Comparison of ENCODE assay signal across 8 cellular contexts in the genomic region with DNA sequence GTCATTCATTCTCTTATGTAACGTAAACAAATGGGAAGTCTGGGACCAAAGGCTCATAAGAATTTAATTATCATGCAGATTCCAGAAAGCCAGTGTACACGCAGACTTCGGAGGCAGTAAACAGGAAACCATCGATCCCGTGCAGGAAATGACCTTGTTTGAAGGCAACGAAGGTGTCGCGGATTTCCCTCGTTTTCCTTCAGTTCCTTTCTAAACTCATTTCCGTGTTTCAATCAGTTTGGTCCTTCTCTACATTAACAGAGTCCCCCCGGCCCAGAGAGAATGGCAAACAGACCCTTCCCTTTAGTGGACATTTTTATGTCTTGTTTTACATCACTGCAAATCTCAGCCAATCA. TPM values are rescaled to one million over a fixed set of nuclear protein-coding genes. Genes with fewer than 3 reads are reported as not detected.
DNase-seq lines count a peak whose midpoint lies in the region; ATAC-seq, FAIRE-seq and TF ChIP-seq lines count a peak whose summit lies in the region.

No MANE protein-coding gene starts in this region.

- H3K4me1 ChIP-seq in H1 (replicated peaks in 1 of 4; ENCODE audit: control insufficient read depth in 3 of 4, insufficient read depth in 4 of 4, low read length in 3 of 4), result peaks cover 0 to 2% (median 0%) of the 10 kb centered on the region in 4 experiments; a peak in 2 of 7 replicates
- H3K4me1 ChIP-seq in naive thymus-derived CD4-positive, alpha-beta T cell (ENCODE audit: control insufficient read depth in 2 of 2, insufficient read depth in 2 of 2, low read length in 2 of 2), result peaks cover 5 to 8% of the 10 kb centered on the region in 2 donors

- H3K27me3 ChIP-seq in H1 (replicated peaks in 1 of 4; ENCODE audit: control insufficient read depth in 3 of 4, extremely low read depth in 1 of 4, insufficient read depth in 3 of 4, low read length in 3 of 4), result no peaks in the 10 kb centered on the region
- no peaks in the 10 kb centered on the region for H3K27me3 ChIP-seq in naive thymus-derived CD4-positive, alpha-beta T cell (ENCODE audit: control insufficient read depth in 2 of 2, insufficient read depth in 2 of 2, low read length in 2 of 2)

- peaks cover 9% of the 10 kb centered on the region; the same call in 1 of the 2 replicates for H3K23me2 ChIP-seq in H1 (ENCODE audit: low read depth, low read length)

- peak overlapping the region; percentile 89 to 100 (median 96) for H3K4me3 Mint-ChIP-seq in naive thymus-derived CD4-positive, alpha-beta T cell

- no peak overlapping the region for H4K8ac ChIP-seq in H1 (ENCODE audit: extremely low read depth, insufficient read depth, low read length)

- H3K14ac ChIP-seq in H1 (ENCODE audit: insufficient read length), result no peak overlapping the region

- peaks cover 4 to 34% (median 13%) of the 10 kb centered on the region in 7 donors for H3K4me1 Mint-ChIP-seq in naive thymus-derived CD4-positive, alpha-beta T cell

- no peak overlapping the region for H3K56ac ChIP-seq in H1 (replicated peaks; ENCODE audit: insufficient read length, low read depth, low read length)

- no peak overlapping the region for H3K23ac ChIP-seq in H1 (ENCODE audit: insufficient read length)

- H3K18ac ChIP-seq in H1 (ENCODE audit: extremely low read depth, low read length), result peak overlapping the region; percentile 26

- peak overlapping the region in 3 of 4 experiments; percentile 53 to 82 (median 60); a peak in 6 of 7 replicates for H3K9ac ChIP-seq in H1 (replicated peaks in 1 of 4; ENCODE audit: extremely low read depth in 1 of 4, low read depth in 3 of 4, low read length in 3 of 4)

- H4K20me1 ChIP-seq in H1 (replicated peaks in 1 of 2; ENCODE audit: control insufficient read depth in 1 of 2, insufficient read depth in 2 of 2, low read length in 2 of 2), result no peaks in the 10 kb centered on the region

- 0 out of 3 replicates have a peak, but pooled peaks of 1 of the 2 experiments have one; percentile 16 for TF ChIP-seq EP300 in H1 (IDR thresholded peaks at IDR 0.05; ENCODE audit: borderline replicate concordance in 1 of 2, low read depth in 2 of 2, low read length in 2 of 2)

- H3K79me2 ChIP-seq in H1 (ENCODE audit: control insufficient read depth in 1 of 2, insufficient read depth in 2 of 2, low read length in 2 of 2), result no peaks in the 10 kb centered on the region

- no peak overlapping the region for H2AK5ac ChIP-seq in H1 (ENCODE audit: low read depth, low read length)

- peak overlapping the region; percentile 73 to 90 for H3K4me2 ChIP-seq in H1 (ENCODE audit: insufficient read depth in 1 of 2, low read depth in 2 of 2, low read length in 2 of 2)

- H3K4ac ChIP-seq in H1 (replicated peaks; ENCODE audit: insufficient read length, low read depth, low read length), result peak overlapping the region; percentile 3

- H3K4me3 ChIP-seq in NB4 (ENCODE audit: low read depth, low read length), result peak overlapping the region; percentile 75
- H3K4me3 ChIP-seq in H1 (ENCODE audit: extremely low read depth in 1 of 4, insufficient read depth in 2 of 4, low read depth in 3 of 4, low read length in 4 of 4), result peak overlapping the region; percentile 54 to 76 (median 62)
- peak overlapping the region; percentile 79 for H3K4me3 ChIP-seq in naive thymus-derived CD4-positive, alpha-beta T cell (ENCODE audit: low read length)

- H4K5ac ChIP-seq in H1 (ENCODE audit: insufficient read length, low read depth, low read length), result peak overlapping the region; percentile 85

- DNase-seq in H54 (ENCODE audit: insufficient read length, low spot score) (no peak), NB4 (ENCODE audit: low read depth) (no peak), H1 (ENCODE audit: low read depth in 1 of 2, low spot score in 2 of 2) (no peak), NCI-H2081 (lab: John Stamatoyannopoulos, UW) (no peak), superior temporal gyrus (ENCODE audit: extremely low spot score) (no peak), ecto neural progenitor cell (ENCODE audit: low spot score) (no peak)
- no peak for DNase-seq in naive thymus-derived CD4-positive, alpha-beta T cell

- H2BK5ac ChIP-seq in H1 (ENCODE audit: low read depth, low read length), result peak overlapping the region; percentile 87

- intact Hi-C loops in naive thymus-derived CD4-positive, alpha-beta T cell (cut with micrococcal nuclease), result loop anchor here (1.0 to 5.0 kb wide), 14 partner anchors 8 to 1534 kb away; a partner anchor contains a TSS

- H2BK15ac ChIP-seq in H1 (ENCODE audit: low read length), result no peak overlapping the region

- FAIRE-seq in H54 (lab: Jason Lieb, UNC), result peak; percentile 99
- FAIRE-seq in H1 (lab: Jason Lieb, UNC), result no peak

- H2BK20ac ChIP-seq in H1 (ENCODE audit: low read length), result no peak overlapping the region

- CTCF ChIA-PET in H1 (lab: Charles Lee; ENCODE audit: partially characterized antibody), result no interaction called here
- CTCF ChIA-PET in naive thymus-derived CD4-positive, alpha-beta T cell (lab: Charles Lee), result interaction anchor here (1.6 to 3.0 kb wide), 2 partner anchors 9 to 93 kb away, joined by 4 to 10 read pairs; no protein-coding TSS in a partner anchor

- peak overlapping the region; percentile 96 to 100 (median 99) for H3K27ac Mint-ChIP-seq in naive thymus-derived CD4-positive, alpha-beta T cell

- TF ChIP-seq POLR2A in H54 (IDR thresholded peaks at IDR 0.05; ENCODE audit: low read depth, low read length), result no peak
- TF ChIP-seq POLR2A in NB4 (IDR thresholded peaks at IDR 0.05; ENCODE audit: extremely low read depth, insufficient read length), result peak; percentile 22
- peak in 1 of 2 experiments; percentile 76; a peak in 1 of 3 replicates for TF ChIP-seq POLR2A in H1 (IDR thresholded peaks at IDR 0.05; ENCODE audit: control extremely low read depth in 1 of 2, low read depth in 2 of 2, low read length in 2 of 2)

- WGBS in H1 (ENCODE audit: extremely low coverage in 1 of 2, insufficient coverage in 1 of 2, insufficient read length in 1 of 2, insufficient replicate concordance in 2 of 2, low coverage in 1 of 2, low lambda C conversion rate in 2 of 2, missing lambda C conversion rate in 1 of 2), 2 experiments, result 3% methylated on average over 11 of the region's 11 CpGs; no CpG with 5 or more reads in 1 of the 2 experiments

- no peak overlapping the region for H2BK120ac ChIP-seq in H1 (replicated peaks; ENCODE audit: low read depth, low read length)

- H3K27me3 Mint-ChIP-seq in naive thymus-derived CD4-positive, alpha-beta T cell, result peaks cover 0 to 3% (median 0%) of the 10 kb centered on the region in 5 donors

- TF ChIP-seq RAD21 in H1 (IDR thresholded peaks at IDR 0.05 in 1 of 2, conservative IDR thresholded peaks at IDR 0.05 in 1 of 2; ENCODE audit: low read depth in 2 of 2, low read length in 2 of 2), result no peak

- H4K91ac ChIP-seq in H1 (replicated peaks; ENCODE audit: insufficient read length, low read length), result no peak overlapping the region

- peak overlapping the region; percentile 96 for H3K27ac ChIP-seq in H1 (ENCODE audit: low read depth, low read length)
- peak overlapping the region; percentile 99 for H3K27ac ChIP-seq in naive thymus-derived CD4-positive, alpha-beta T cell (ENCODE audit: low read depth, low read length)

- peak; percentile 31 for ATAC-seq in GM18498 (IDR thresholded peaks at IDR 0.05; ENCODE audit: unreplicated experiment)
- peak; percentile 29 for ATAC-seq in naive thymus-derived CD4-positive, alpha-beta T cell

- TF ChIP-seq CTCF in NB4 (IDR thresholded peaks at IDR 0.05; ENCODE audit: low read depth, low read length) (no peak), H1 (IDR thresholded peaks at IDR 0.05; ENCODE audit: control extremely low read depth in 1 of 3, insufficient read depth in 1 of 3, low read depth in 1 of 3, low read length in 3 of 3) (no peak)

- POLR2A ChIA-PET in H1 (lab: Charles Lee; ENCODE audit: partially characterized antibody), result interaction anchor here (1.0 kb wide), 2 partner anchors 13 to 53 kb away, joined by 3 to 4 read pairs; no protein-coding TSS in a partner anchor
- POLR2A ChIA-PET in naive thymus-derived CD4-positive, alpha-beta T cell (lab: Charles Lee), result interaction anchor here (0.7 to 1.6 kb wide), 7 partner anchors 12 to 101 kb away, joined by 3 to 8 read pairs (median 3); a partner anchor contains a TSS

- H3K9me3 Mint-ChIP-seq in naive thymus-derived CD4-positive, alpha-beta T cell, result peaks cover 0 to 9% (median 0%) of the 10 kb centered on the region in 11 donors

- H3K9me3 ChIP-seq in H1 (ENCODE audit: insufficient read depth in 2 of 2, low read depth in 1 of 2, low read length in 1 of 2), result no peaks in the 10 kb centered on the region
- H3K9me3 ChIP-seq in naive thymus-derived CD4-positive, alpha-beta T cell (ENCODE audit: control insufficient read depth in 2 of 3, low read length in 3 of 3), result no peaks in the 10 kb centered on the region

- peaks cover 0 to 9% (median 0%) of the 10 kb centered on the region in 5 donors for H3K36me3 Mint-ChIP-seq in naive thymus-derived CD4-positive, alpha-beta T cell

- peak overlapping the region; percentile 96; the same call in 1 of the 2 replicates for H2AFZ ChIP-seq in H1 (ENCODE audit: low read length)

- peak overlapping the region; percentile 31; the same call in 1 of the 2 replicates for H2BK12ac ChIP-seq in H1 (ENCODE audit: low read depth, low read length)

- no peaks in the 10 kb centered on the region for H3K36me3 ChIP-seq in H1 (ENCODE audit: control insufficient read depth in 2 of 4, insufficient read depth in 4 of 4, low read length in 3 of 4)
- H3K36me3 ChIP-seq in naive thymus-derived CD4-positive, alpha-beta T cell (ENCODE audit: control insufficient read depth in 2 of 3, insufficient read depth in 3 of 3, low read length in 3 of 3), result peaks cover 0 to 3% (median 0%) of the 10 kb centered on the region in 3 experiments

- no peaks in the 10 kb centered on the region for H3K79me1 ChIP-seq in H1 (ENCODE audit: low read depth, low read length)

RNA-seq across cellular contexts. Expression of a gene that starts 6.3 kb away (rescaled TPM):
- total RNA-seq in H1 (2021; fragmentation: NEBNext Ultra II Directional; extraction: Animal tissue kit (Norgen Biotek cat#: 25700)), result 8.2 and 9.3 TPM in 2 replicates
- 4.2 and 6.2 TPM in 2 replicates for polyA plus RNA-seq in H1 (2011; rRNA removed)
- 4.1 TPM for polyA plus RNA-seq in H1 (2011; cell fraction: cytosol; rRNA removed)
- 9.7 TPM for polyA plus RNA-seq in H1 (2011; cell fraction: nucleus; rRNA removed)
- polyA plus RNA-seq in H1 (2012, experiment 1 of 2), result 4.9 to 7.1 TPM (median 6.2 TPM) in 4 replicates
- 4.4 TPM for polyA plus RNA-seq in H1 (2012, experiment 2 of 2)
- polyA plus RNA-seq in H1 (2013, experiment 1 of 2), result 5.9 TPM
- 5.7 TPM for polyA plus RNA-seq in H1 (2013, experiment 2 of 2)
- 4.6 and 7.8 TPM in 2 replicates for polyA minus RNA-seq in H1 (2011; rRNA and poly(A)+ RNA removed)
- polyA minus RNA-seq in H1 (2011; cell fraction: cytosol; rRNA and poly(A)+ RNA removed), result 4.4 TPM
- polyA minus RNA-seq in H1 (2011; cell fraction: nucleus; rRNA and poly(A)+ RNA removed), result 6.0 TPM
- 10 to 100 TPM; 19.8 to 30.2 (median 28.9) TPM for total RNA-seq in naive thymus-derived CD4-positive, alpha-beta T cell
- polyA plus RNA-seq in naive thymus-derived CD4-positive, alpha-beta T cell, result 10 to 100 TPM; 11.2 to 15.5 TPM

RNA-seq across cellular contexts. Expression of a gene that starts 39.9 kb away (rescaled TPM):
- not detected in 2 replicates for total RNA-seq in H1 (2021; fragmentation: NEBNext Ultra II Directional; extraction: Animal tissue kit (Norgen Biotek cat#: 25700))
- not detected in 2 replicates for polyA plus RNA-seq in H1 (2011; rRNA removed)
- not detected for polyA plus RNA-seq in H1 (2011; cell fraction: cytosol; rRNA removed)
- polyA plus RNA-seq in H1 (2011; cell fraction: nucleus; rRNA removed), result not detected
- polyA plus RNA-seq in H1 (2012, experiment 1 of 2), result not detected in 4 replicates
- not detected for polyA plus RNA-seq in H1 (2012, experiment 2 of 2)
- not detected for polyA plus RNA-seq in H1 (2013, experiment 1 of 2)
- polyA plus RNA-seq in H1 (2013, experiment 2 of 2), result not detected
- polyA minus RNA-seq in H1 (2011; rRNA and poly(A)+ RNA removed), result not detected in 2 replicates
- not detected for polyA minus RNA-seq in H1 (2011; cell fraction: cytosol; rRNA and poly(A)+ RNA removed)
- not detected for polyA minus RNA-seq in H1 (2011; cell fraction: nucleus; rRNA and poly(A)+ RNA removed)
- 10 to 100 TPM in 1 of 5 experiments, 1 to 10 TPM in 3, under 1 TPM in 1; 0.66 to 12.7 (median 3.0) TPM for total RNA-seq in naive thymus-derived CD4-positive, alpha-beta T cell
- polyA plus RNA-seq in naive thymus-derived CD4-positive, alpha-beta T cell, result under 1 TPM; 0.54 to 0.62 TPM

RNA-seq across cellular contexts. Expression of a gene that starts 55.8 kb away (rescaled TPM):
- 22.1 and 23.4 TPM in 2 replicates for total RNA-seq in H1 (2021; fragmentation: NEBNext Ultra II Directional; extraction: Animal tissue kit (Norgen Biotek cat#: 25700))
- polyA plus RNA-seq in H1 (2011; rRNA removed), result 17.3 and 18.6 TPM in 2 replicates
- 24.6 TPM for polyA plus RNA-seq in H1 (2011; cell fraction: cytosol; rRNA removed)
- polyA plus RNA-seq in H1 (2011; cell fraction: nucleus; rRNA removed), result 16.6 TPM
- polyA plus RNA-seq in H1 (2012, experiment 1 of 2), result 15.1 to 18.0 TPM (median 15.7 TPM) in 4 replicates
- 6.1 TPM for polyA plus RNA-seq in H1 (2012, experiment 2 of 2)
- 12.0 TPM for polyA plus RNA-seq in H1 (2013, experiment 1 of 2)
- polyA plus RNA-seq in H1 (2013, experiment 2 of 2), result 11.4 TPM
- 24.8 and 32.9 TPM in 2 replicates for polyA minus RNA-seq in H1 (2011; rRNA and poly(A)+ RNA removed)
- 27.3 TPM for polyA minus RNA-seq in H1 (2011; cell fraction: cytosol; rRNA and poly(A)+ RNA removed)
- polyA minus RNA-seq in H1 (2011; cell fraction: nucleus; rRNA and poly(A)+ RNA removed), result 21.3 TPM
- 10 to 100 TPM; 41.8 to 92.0 (median 56.7) TPM for total RNA-seq in naive thymus-derived CD4-positive, alpha-beta T cell
- 10 to 100 TPM; 22.5 to 23.9 TPM for polyA plus RNA-seq in naive thymus-derived CD4-positive, alpha-beta T cell
